Comparison of ENCODE assay signal across 27 cellular contexts in the genomic region with DNA sequence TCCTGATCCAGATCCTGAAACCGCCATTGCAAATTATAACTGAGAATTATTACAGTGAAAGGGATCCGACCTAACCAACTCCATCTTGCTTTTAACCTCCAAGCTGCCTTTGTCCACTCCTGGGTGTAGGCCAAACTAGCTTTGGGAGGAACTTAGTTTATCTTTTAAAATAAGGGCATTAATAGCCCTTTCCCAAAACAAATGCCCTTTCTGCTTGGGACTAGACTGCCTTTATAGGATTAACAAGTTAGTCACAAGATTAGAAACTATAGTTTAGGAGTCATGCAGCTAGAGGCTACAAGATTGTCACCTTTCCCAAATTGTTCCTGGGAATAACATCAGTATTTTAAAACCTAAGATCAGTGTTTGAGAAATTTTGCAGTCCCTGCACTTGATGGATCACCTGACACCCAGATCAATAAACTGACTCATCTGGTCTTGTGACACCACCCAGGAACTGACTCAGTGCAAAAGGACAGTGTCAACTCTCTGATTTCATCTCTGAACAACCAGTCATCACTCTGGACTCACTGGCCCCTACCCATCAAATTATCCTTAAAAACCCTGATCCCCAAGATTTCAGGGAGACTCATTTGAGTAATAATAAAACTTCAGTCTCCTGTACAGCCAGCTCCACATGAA. TPM values are rescaled to one million over a fixed set of nuclear protein-coding genes. Genes with fewer than 3 reads are reported as not detected.
DNase-seq lines count a peak whose midpoint lies in the region; ATAC-seq, FAIRE-seq and TF ChIP-seq lines count a peak whose summit lies in the region.
"Had no signal": no experiment of that assay in that cellular context is flagged by ENCODE, and none has a peak within 500 bp of the region (broad histone marks: within the 10 kb centered on the region; RNA-seq: fewer than 3 reads in every experiment).

No MANE protein-coding gene starts in this region.

- no peak overlapping the region for H3K27ac ChIP-seq in neural progenitor cell
- H3K27ac ChIP-seq: adrenal gland; BLaER1 treated with 17β-estradiol and CSF1 and Interleukin-3, amounts not matched to agents 10 nM and 100 nM; gastroesophageal sphincter; prostate gland; SJSA1 had no signal

- DNase-seq in Calu3 (peak; percentile 47), HTR-8/SVneo (ENCODE audit: insufficient read length, low spot score) (peak; percentile 17), choroid plexus epithelial cell (ENCODE audit: low read depth) (peak; percentile 17), neural progenitor cell (ENCODE audit: low spot score) (no peak), posterior cingulate gyrus (no peak)
- no peak for DNase-seq in naive thymus-derived CD8-positive, alpha-beta T cell
- DNase-seq: activated CD4-positive, alpha-beta T cell treated with anti-CD3 and anti-CD28 coated beads for 4 hours; activated naive CD4-positive, alpha-beta T cell; activated T-cell treated with anti-CD3 and anti-CD28 coated beads, Interleukin-2, amount 50 U/mL, for 4 hours; Caco-2; effector CD8-positive, alpha-beta T cell; islet precursor cell; KG1; mucosa of descending colon; NCI-H2171 treated with DMSO at 0.1 percent for 48 hours; NCI-H526 had no signal

- FAIRE-seq in HTR-8/SVneo (lab: Jason Lieb, UNC), result no peak
- FAIRE-seq: colon, RCC 7860 had no signal

- H3K36me3 ChIP-seq in neural progenitor cell, result no peaks in the 10 kb centered on the region
- H3K36me3 ChIP-seq: adrenal gland, gastroesophageal sphincter, prostate gland had no signal

- no peak overlapping the region for H2AFZ ChIP-seq in neural progenitor cell (replicated peaks)

- H3K9me3 ChIP-seq in neural progenitor cell (ENCODE audit: low read depth), result peaks cover 19% of the 10 kb centered on the region
- H3K9me3 ChIP-seq: prostate gland had no signal

- ATAC-seq in HG03139 (IDR thresholded peaks at IDR 0.05; ENCODE audit: unreplicated experiment), result no peak
- no peak for ATAC-seq in naive thymus-derived CD8-positive, alpha-beta T cell
- ATAC-seq in GM21528 (IDR thresholded peaks at IDR 0.05; ENCODE audit: low FRiP score, unreplicated experiment), result no peak
- ATAC-seq: activated T-cell treated with anti-CD3 and anti-CD28 coated beads, Interleukin-2, amount 50 U/mL, for 4 hours; gastroesophageal sphincter; mucosa of descending colon had no signal

- intact Hi-C loops in Calu3 (cut with micrococcal nuclease; ENCODE audit: unreplicated experiment), result no loop called here
- intact Hi-C loops in posterior cingulate gyrus (cut with DNase I), result loop anchor here (5.0 kb wide), 1 partner anchor 43 kb away; no protein-coding TSS in a partner anchor

- POLR2A ChIA-PET in naive thymus-derived CD8-positive, alpha-beta T cell (lab: Charles Lee), result no interaction called here

- no peak overlapping the region for H3K9ac ChIP-seq in neural progenitor cell
- H3K9ac ChIP-seq: BLaER1 treated with 17β-estradiol and CSF1 and Interleukin-3, amounts not matched to agents 10 nM and 100 nM had no signal

- no peak overlapping the region for H3K4me2 ChIP-seq in neural progenitor cell
- H3K4me2 ChIP-seq: BLaER1 treated with 17β-estradiol and CSF1 and Interleukin-3, amounts not matched to agents 10 nM and 100 nM had no signal

- no peak for TF ChIP-seq CTCF in Calu3 (IDR thresholded peaks at IDR 0.05; ENCODE audit: unreplicated experiment)
- no peak for TF ChIP-seq CTCF in choroid plexus epithelial cell (conservative IDR thresholded peaks at IDR 0.05; ENCODE audit: low read depth, low read length)
- no peak for TF ChIP-seq CTCF in neural progenitor cell (IDR thresholded peaks at IDR 0.05)

- no peaks in the 10 kb centered on the region for H3K27me3 ChIP-seq in neural progenitor cell
- H3K27me3 ChIP-seq: adrenal gland; BLaER1 treated with 17β-estradiol and CSF1 and Interleukin-3, amounts not matched to agents 10 nM and 100 nM; gastroesophageal sphincter; SJSA1 had no signal

- CTCF ChIA-PET in Calu3 (lab: Charles Lee), result no interaction called here

- no peaks in the 10 kb centered on the region for H4K20me1 ChIP-seq in neural progenitor cell (ENCODE audit: low read depth)
- H4K20me1 ChIP-seq: BLaER1 treated with 17β-estradiol and CSF1 and Interleukin-3, amounts not matched to agents 10 nM and 100 nM had no signal

- no TSS peak for BruUV-seq in Calu3 (replicated peaks; lab: Mats Ljungman, UMichigan)

- H3K4me1 Mint-ChIP-seq in Calu3 (ENCODE audit: low read depth, unreplicated experiment) (peaks cover 1% of the 10 kb centered on the region), neural progenitor cell (peaks cover 4% of the 10 kb centered on the region)
- peaks cover 9 to 15% (median 11%) of the 10 kb centered on the region in 4 donors for H3K4me1 Mint-ChIP-seq in naive thymus-derived CD8-positive, alpha-beta T cell

- H3K4me3 ChIP-seq in choroid plexus epithelial cell (ENCODE audit: low read depth, low read length), result no peak overlapping the region
- no peak overlapping the region for H3K4me3 ChIP-seq in neural progenitor cell
- H3K4me3 ChIP-seq: adrenal gland, gastroesophageal sphincter, mucosa of descending colon, prostate gland, SJSA1 had no signal

- H3K79me2 ChIP-seq in neural progenitor cell (ENCODE audit: low read depth), result peaks cover 3% of the 10 kb centered on the region

- peaks cover 8% of the 10 kb centered on the region for H3K9me3 Mint-ChIP-seq in Calu3 (ENCODE audit: low read depth, unreplicated experiment)
- peaks cover 58% of the 10 kb centered on the region for H3K9me3 Mint-ChIP-seq in neural progenitor cell
- peaks cover 0 to 93% (median 26%) of the 10 kb centered on the region in 9 donors for H3K9me3 Mint-ChIP-seq in naive thymus-derived CD8-positive, alpha-beta T cell

- H3K36me3 Mint-ChIP-seq in Calu3 (ENCODE audit: insufficient read depth, unreplicated experiment), result peaks cover 12% of the 10 kb centered on the region
- no peaks in the 10 kb centered on the region for H3K36me3 Mint-ChIP-seq in neural progenitor cell
- H3K36me3 Mint-ChIP-seq in naive thymus-derived CD8-positive, alpha-beta T cell, result peaks cover 4 to 35% (median 27%) of the 10 kb centered on the region in 3 donors

- H3K4me3 Mint-ChIP-seq in Calu3 (ENCODE audit: low read depth, unreplicated experiment), result no peak overlapping the region
- H3K4me3 Mint-ChIP-seq in neural progenitor cell, result peak overlapping the region; percentile 21
- H3K4me3 Mint-ChIP-seq in naive thymus-derived CD8-positive, alpha-beta T cell, result no peak overlapping the region
- H3K4me3 Mint-ChIP-seq: activated T-cell treated with anti-CD3 and anti-CD28 coated beads, Interleukin-2, amount 50 U/mL, for 4 hours; T-helper 1 cell treated with Interleukin-12 subunit alpha and Interleukin-12 subunit beta and Interleukin-4 antibody, amounts not matched to agents 30 μg/mL and 1 μg/mL, for 36 hours had no signal

- no peaks in the 10 kb centered on the region for H3K4me1 ChIP-seq in neural progenitor cell
- H3K4me1 ChIP-seq: Caco-2, prostate gland, SJSA1 had no signal

- H3K27ac Mint-ChIP-seq in Calu3 (ENCODE audit: unreplicated experiment) (peak overlapping the region; percentile 17), neural progenitor cell (no peak overlapping the region)
- no peak overlapping the region for H3K27ac Mint-ChIP-seq in naive thymus-derived CD8-positive, alpha-beta T cell
- H3K27ac Mint-ChIP-seq: brain; T-helper 1 cell treated with Interleukin-12 subunit alpha and Interleukin-12 subunit beta and Interleukin-4 antibody, amounts not matched to agents 30 μg/mL and 1 μg/mL, for 36 hours had no signal

- peaks cover 7% of the 10 kb centered on the region for H3F3A ChIP-seq in neural progenitor cell (ENCODE audit: low read depth)

- no peaks in the 10 kb centered on the region for H3K27me3 Mint-ChIP-seq in Calu3 (ENCODE audit: unreplicated experiment)
- H3K27me3 Mint-ChIP-seq in neural progenitor cell (ENCODE audit: insufficient read depth, low read depth), result no peaks in the 10 kb centered on the region
- H3K27me3 Mint-ChIP-seq in naive thymus-derived CD8-positive, alpha-beta T cell, result peaks cover 0 to 4% (median 0%) of the 10 kb centered on the region in 5 donors

RNA-seq across cellular contexts. Expression of gene ZNF841, which starts 4.1 kb away (rescaled TPM):
- total RNA-seq in Calu3 (2022), result 37.6 and 39.8 TPM in 2 replicates
- total RNA-seq in neural progenitor cell (ENCODE audit: low replicate concordance), result 17.6 and 18.3 TPM in 2 replicates
- 10 to 100 TPM; 39.4 to 46.1 TPM for total RNA-seq in naive thymus-derived CD8-positive, alpha-beta T cell
- polyA plus RNA-seq in naive thymus-derived CD8-positive, alpha-beta T cell, result 1 to 10 TPM; 1.2 to 5.0 (median 1.5) TPM

RNA-seq across cellular contexts. Expression of gene ZNF616, which starts 40.1 kb away (rescaled TPM):
- total RNA-seq in Calu3 (2022), result 8.9 and 9.2 TPM in 2 replicates
- 26.8 and 38.4 TPM in 2 replicates for total RNA-seq in neural progenitor cell (ENCODE audit: low replicate concordance)
- total RNA-seq in naive thymus-derived CD8-positive, alpha-beta T cell, result 10 to 100 TPM; 15.5 to 16.7 TPM
- 1 to 10 TPM; 2.3 to 6.7 (median 4.9) TPM for polyA plus RNA-seq in naive thymus-derived CD8-positive, alpha-beta T cell

RNA-seq across cellular contexts. Expression of gene ZNF432, which starts 51.0 kb away (rescaled TPM):
- total RNA-seq in Calu3 (2022), result 16.0 TPM in 2 replicates
- total RNA-seq in neural progenitor cell (ENCODE audit: low replicate concordance), result 17.7 and 23.3 TPM in 2 replicates
- 10 to 100 TPM; 25.3 to 25.7 TPM for total RNA-seq in naive thymus-derived CD8-positive, alpha-beta T cell
- polyA plus RNA-seq in naive thymus-derived CD8-positive, alpha-beta T cell, result 1 to 10 TPM; 2.7 to 4.2 (median 3.2) TPM

Comparison
In these comparisons a context has a peak if more than half of its experiments do, and no peak if none do; other contexts are left out.
1. DNase-seq: peak in Calu3 (single experiment), HTR-8/SVneo (single experiment) and choroid plexus epithelial cell (single experiment); none in neural progenitor cell (single experiment), posterior cingulate gyrus (0 of 10) and naive thymus-derived CD8-positive, alpha-beta T cell (0 of 10).